8 cellular contexts compared by ENCODE assay signal in the genomic region with DNA sequence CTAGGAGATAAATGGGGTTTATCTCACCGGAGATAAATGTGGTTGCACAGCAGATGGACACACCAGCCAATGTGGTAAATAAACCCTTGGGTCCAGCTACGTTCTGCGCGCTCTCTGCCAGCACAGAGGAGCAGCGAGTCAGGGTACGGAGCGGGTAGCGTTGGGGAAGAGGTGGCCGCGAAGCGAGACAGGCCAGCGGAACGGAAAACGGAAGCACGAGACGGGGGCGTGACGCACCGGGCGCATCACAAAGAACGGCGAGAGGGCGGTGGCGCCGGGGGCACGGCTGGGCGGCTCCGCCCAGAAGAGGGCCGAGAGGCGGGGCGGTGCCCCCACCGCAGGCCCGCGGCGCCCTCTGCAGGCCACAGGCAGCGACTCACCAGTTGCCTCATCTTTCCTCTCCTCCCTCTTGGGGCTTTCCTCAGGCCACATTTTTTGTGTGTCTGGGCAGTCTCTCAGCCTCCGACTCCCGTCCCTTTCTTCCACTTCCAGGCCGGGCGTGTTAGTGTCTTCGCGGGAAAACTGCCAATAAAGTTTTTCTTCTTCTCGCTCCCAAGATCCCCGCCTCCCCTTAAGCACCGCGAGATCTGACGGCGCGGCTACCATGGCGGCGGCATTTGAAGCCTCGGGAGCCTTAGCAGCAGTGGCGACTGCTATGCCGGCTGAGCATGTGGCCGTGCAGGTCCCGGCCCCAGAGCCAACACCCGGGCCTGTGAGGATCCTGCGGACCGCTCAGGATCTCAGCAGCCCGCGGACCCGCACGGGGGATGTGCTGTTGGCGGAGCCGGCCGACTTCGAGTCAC. TPM values are rescaled to one million over a fixed set of nuclear protein-coding genes. Genes with fewer than 3 reads are reported as not detected.
DNase-seq lines count a peak whose midpoint lies in the region; ATAC-seq and TF ChIP-seq lines count a peak whose summit lies in the region.

A gene with protein sequence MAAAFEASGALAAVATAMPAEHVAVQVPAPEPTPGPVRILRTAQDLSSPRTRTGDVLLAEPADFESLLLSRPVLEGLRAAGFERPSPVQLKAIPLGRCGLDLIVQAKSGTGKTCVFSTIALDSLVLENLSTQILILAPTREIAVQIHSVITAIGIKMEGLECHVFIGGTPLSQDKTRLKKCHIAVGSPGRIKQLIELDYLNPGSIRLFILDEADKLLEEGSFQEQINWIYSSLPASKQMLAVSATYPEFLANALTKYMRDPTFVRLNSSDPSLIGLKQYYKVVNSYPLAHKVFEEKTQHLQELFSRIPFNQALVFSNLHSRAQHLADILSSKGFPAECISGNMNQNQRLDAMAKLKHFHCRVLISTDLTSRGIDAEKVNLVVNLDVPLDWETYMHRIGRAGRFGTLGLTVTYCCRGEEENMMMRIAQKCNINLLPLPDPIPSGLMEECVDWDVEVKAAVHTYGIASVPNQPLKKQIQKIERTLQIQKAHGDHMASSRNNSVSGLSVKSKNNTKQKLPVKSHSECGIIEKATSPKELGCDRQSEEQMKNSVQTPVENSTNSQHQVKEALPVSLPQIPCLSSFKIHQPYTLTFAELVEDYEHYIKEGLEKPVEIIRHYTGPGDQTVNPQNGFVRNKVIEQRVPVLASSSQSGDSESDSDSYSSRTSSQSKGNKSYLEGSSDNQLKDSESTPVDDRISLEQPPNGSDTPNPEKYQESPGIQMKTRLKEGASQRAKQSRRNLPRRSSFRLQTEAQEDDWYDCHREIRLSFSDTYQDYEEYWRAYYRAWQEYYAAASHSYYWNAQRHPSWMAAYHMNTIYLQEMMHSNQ (plus strand): TSS at position 581 of the 803 bp plus-strand sequence. CDS start 24 bp downstream, at position 605.

- H3K9me3 ChIP-seq in BLaER1 treated with 17β-estradiol and CSF1 and Interleukin-3, amounts not matched to agents 10 nM and 100 nM (replicated peaks in 1 of 11) = no peaks in the 10 kb centered on the region
- no peaks in the 10 kb centered on the region for H3K9me3 ChIP-seq in colonic mucosa

- intact Hi-C loops in colonic mucosa (cut with DNase I) = no loop called here

- H3K4me2 ChIP-seq in BLaER1 treated with 17β-estradiol and CSF1 and Interleukin-3, amounts not matched to agents 10 nM and 100 nM = peak within 1 kb of the TSS; percentile 80 to 96 (median 91)

- H3K27ac ChIP-seq in BLaER1 treated with 17β-estradiol and CSF1 and Interleukin-3, amounts not matched to agents 10 nM and 100 nM = peak within 1 kb of the TSS; percentile 83 to 98 (median 93); a peak in 21 of 22 replicates
- peak within 1 kb of the TSS; percentile 88 for H3K27ac ChIP-seq in colonic mucosa

- H3K4me1 ChIP-seq in BLaER1 treated with 17β-estradiol and CSF1 and Interleukin-3, amounts not matched to agents 10 nM and 100 nM = peaks cover 42 to 66% (median 59%) of the 10 kb centered on the region in 10 experiments
- H3K4me1 ChIP-seq in colonic mucosa = peaks cover 7% of the 10 kb centered on the region

- ATAC-seq in HG03460 (IDR thresholded peaks at IDR 0.05; ENCODE audit: unreplicated experiment) = peak; percentile 86

- peak; percentile 76 for TF ChIP-seq CTCF in colonic mucosa (IDR thresholded peaks at IDR 0.05)

- peak within 1 kb of the TSS; percentile 88 to 98 (median 96) for H3K9ac ChIP-seq in BLaER1 treated with 17β-estradiol and CSF1 and Interleukin-3, amounts not matched to agents 10 nM and 100 nM
- H3K9ac ChIP-seq in colonic mucosa (ENCODE audit: low read depth in 2 of 2, low read length in 2 of 2) = peak within 1 kb of the TSS; percentile 77 to 83

- peak; percentile 86 for DNase-seq in GM19240 (ENCODE audit: insufficient read length, low spot score)
- DNase-seq in NCI-H524 treated with DMSO at 0.1 percent for 48 hours (lab: John Stamatoyannopoulos, UW) = peak; percentile 77
- peak; percentile 95 for DNase-seq in activated CD4-positive, alpha-beta T cell treated with anti-CD3 and anti-CD28 coated beads for 48 hours
- peak; percentile 95 for DNase-seq in colonic mucosa
- DNase-seq in left kidney (ENCODE audit: low read depth, low spot score) = peak; percentile 99
- DNase-seq in stimulated activated CD4-positive, alpha-beta T cell treated with anti-CD3 and anti-CD28 coated beads, Interleukin-2, amount 100 ng/mL, for 24 hours = peak; percentile 93 to 94

- H3K36me3 ChIP-seq in BLaER1 treated with 17β-estradiol and CSF1 and Interleukin-3, amounts not matched to agents 10 nM and 100 nM = peaks cover 7 to 36% (median 30%) of the 10 kb centered on the region in 11 experiments
- no peaks in the 10 kb centered on the region for H3K36me3 ChIP-seq in colonic mucosa

- H3K4me3 ChIP-seq in BLaER1 treated with 17β-estradiol and CSF1 and Interleukin-3, amounts not matched to agents 10 nM and 100 nM = peak within 1 kb of the TSS; percentile 64 to 90 (median 81)
- peak within 1 kb of the TSS; percentile 90 for H3K4me3 ChIP-seq in colonic mucosa

- H4K20me1 ChIP-seq in BLaER1 treated with 17β-estradiol and CSF1 and Interleukin-3, amounts not matched to agents 10 nM and 100 nM = peaks cover 0 to 36% (median 16%) of the 10 kb centered on the region in 11 experiments; a peak in 7 of 22 replicates

- no peaks in the 10 kb centered on the region for H3K27me3 ChIP-seq in BLaER1 treated with 17β-estradiol and CSF1 and Interleukin-3, amounts not matched to agents 10 nM and 100 nM
- no peaks in the 10 kb centered on the region for H3K27me3 ChIP-seq in colonic mucosa

RNA-seq across cellular contexts. Expression of the gene that starts here (rescaled TPM):
- total RNA-seq in colonic mucosa = 10 to 100 TPM in 1 of 2 donors, 1 to 10 TPM in 1; 9.6 to 11.5 TPM

Comparison
In these comparisons a context has a peak if more than half of its experiments do, and no peak if none do; other contexts are left out.
1. Peak in every context shown above with its lines: DNase-seq, ATAC-seq, H3K4me3 ChIP-seq and H3K27ac ChIP-seq.